In genomic region chr9:14372437-14373318, GRCh38 we compare ENCODE assay signal across 7 cellular contexts. TPM values are rescaled to one million over a fixed set of nuclear protein-coding genes. Genes with fewer than 3 reads are reported as not detected.
DNase-seq lines count a peak whose midpoint lies in the region; ATAC-seq and TF ChIP-seq lines count a peak whose summit lies in the region.

No MANE protein-coding gene starts in this region.

- H3K36me3 ChIP-seq in iPS-20b (ENCODE audit: insufficient read depth, low read depth, low read length), result no peaks in the 10 kb centered on the region
- H3K36me3 ChIP-seq in thoracic aorta, result no peaks in the 10 kb centered on the region

- H3K27ac Mint-ChIP-seq in activated T-helper 17 cell treated with anti-CD3 and anti-CD28 coated beads, Interleukin-2, amount 50 U/mL, for 72 hours, result no peak overlapping the region
- no peak overlapping the region for H3K27ac Mint-ChIP-seq in CD4-positive, alpha-beta T cell

- CTCF ChIA-PET in CD4-positive, alpha-beta T cell (lab: Charles Lee), result no interaction called here

- POLR2A ChIA-PET in CD4-positive, alpha-beta T cell (lab: Charles Lee), result no interaction called here

- no peak overlapping the region for H3K9ac ChIP-seq in iPS-20b (ENCODE audit: low read depth, low read length)

- H3K27ac ChIP-seq in iPS-20b (ENCODE audit: low read length) (no peak overlapping the region), thoracic aorta (no peak overlapping the region)
- no peak overlapping the region for H3K27ac ChIP-seq in CD4-positive, alpha-beta T cell (ENCODE audit: low read depth, low read length)

- intact Hi-C loops in CD4-positive, alpha-beta T cell (cut with DNase I, micrococcal nuclease), result no loop called here

- peaks cover 17% of the 10 kb centered on the region; the same call in 1 of the 2 replicates for H3K4me1 ChIP-seq in iPS-20b (ENCODE audit: insufficient read depth, low read length)
- peaks cover 13 to 25% of the 10 kb centered on the region in 2 donors for H3K4me1 ChIP-seq in thoracic aorta (ENCODE audit: control insufficient read depth in 1 of 2, low read depth in 2 of 2)

- peaks cover 20% of the 10 kb centered on the region for H3K27me3 Mint-ChIP-seq in activated T-helper 17 cell treated with anti-CD3 and anti-CD28 coated beads, Interleukin-2, amount 50 U/mL, for 72 hours
- H3K27me3 Mint-ChIP-seq in CD4-positive, alpha-beta T cell, result peaks cover 18% of the 10 kb centered on the region

- ATAC-seq in thoracic aorta (ENCODE audit: insufficient number of reproducible peaks, low FRiP score, low read depth), result no peak
- ATAC-seq in activated T-helper 17 cell treated with anti-CD3 and anti-CD28 coated beads, Interleukin-2, amount 50 U/mL, for 72 hours (replicated peaks), result no peak
- ATAC-seq in CD4-positive, alpha-beta T cell (ENCODE audit: poor library complexity), result no peak

- no peaks in the 10 kb centered on the region for H3K4me1 Mint-ChIP-seq in activated T-helper 17 cell treated with anti-CD3 and anti-CD28 coated beads, Interleukin-2, amount 50 U/mL, for 72 hours
- H3K4me1 Mint-ChIP-seq in CD4-positive, alpha-beta T cell (ENCODE audit: low read depth), result no peaks in the 10 kb centered on the region

- peak; percentile 71 for DNase-seq in HT-29 (ENCODE audit: low spot score)
- peak; percentile 56 for DNase-seq in amniotic stem cell (lab: John Stamatoyannopoulos, UW)
- peak; percentile 30 for DNase-seq in thoracic aorta (ENCODE audit: low spot score)
- DNase-seq in CD4-positive, alpha-beta T cell, result no peak
- DNase-seq in activated naive CD4-positive, alpha-beta T cell treated with anti-CD3 and anti-CD28 coated beads, Interleukin-2, amount 50 U/mL, for 16 hours, result no peak

- H3K36me3 Mint-ChIP-seq in activated T-helper 17 cell treated with anti-CD3 and anti-CD28 coated beads, Interleukin-2, amount 50 U/mL, for 72 hours (ENCODE audit: low read depth), result no peaks in the 10 kb centered on the region
- H3K36me3 Mint-ChIP-seq in CD4-positive, alpha-beta T cell (ENCODE audit: low read depth), result no peaks in the 10 kb centered on the region

- H3K4me3 Mint-ChIP-seq in activated T-helper 17 cell treated with anti-CD3 and anti-CD28 coated beads, Interleukin-2, amount 50 U/mL, for 72 hours, result no peak overlapping the region
- H3K4me3 Mint-ChIP-seq in CD4-positive, alpha-beta T cell, result no peak overlapping the region

- no peak for TF ChIP-seq CTCF in thoracic aorta (IDR thresholded peaks at IDR 0.05)
- TF ChIP-seq CTCF in CD4-positive, alpha-beta T cell (IDR thresholded peaks at IDR 0.05), result no peak

- H3K9me3 ChIP-seq in iPS-20b (ENCODE audit: insufficient read depth, low read depth, low read length) (peaks cover 7% of the 10 kb centered on the region; the same call in 1 of the 2 replicates), thoracic aorta (no peaks in the 10 kb centered on the region)
- H3K9me3 ChIP-seq in CD4-positive, alpha-beta T cell (ENCODE audit: control insufficient read depth, low read length), result no peaks in the 10 kb centered on the region

- H3K9me3 Mint-ChIP-seq in activated T-helper 17 cell treated with anti-CD3 and anti-CD28 coated beads, Interleukin-2, amount 50 U/mL, for 72 hours, result no peaks in the 10 kb centered on the region
- peaks cover 6% of the 10 kb centered on the region for H3K9me3 Mint-ChIP-seq in CD4-positive, alpha-beta T cell

- H3K4me3 ChIP-seq in iPS-20b (ENCODE audit: low read length), result 0 out of 2 replicates have a peak overlapping the region, but pooled peaks have one; percentile 0
- H3K4me3 ChIP-seq in thoracic aorta, result no peak overlapping the region

- H3K27me3 ChIP-seq in iPS-20b (ENCODE audit: insufficient read depth, low read length) (no peaks in the 10 kb centered on the region), thoracic aorta (replicated peaks; ENCODE audit: insufficient read depth) (no peaks in the 10 kb centered on the region)
- H3K27me3 ChIP-seq in CD4-positive, alpha-beta T cell (ENCODE audit: control insufficient read depth, insufficient read depth, low read length), result peaks cover 5% of the 10 kb centered on the region

RNA-seq across cellular contexts. Expression of gene NFIB, which starts 58.7 kb away (rescaled TPM):
- total RNA-seq in HT-29 (2014; rRNA removed; shearing (Covaris generic)), result 13.6 and 29.5 TPM in 2 replicates
- total RNA-seq in thoracic aorta, result 100 to 1,000 TPM in 1 of 2 donors, 10 to 100 TPM in 1; 54.8 to 114 TPM
- under 1 TPM in 1 of 2 donors, not detected in 1; 0.15 TPM for total RNA-seq in activated T-helper 17 cell treated with anti-CD3 and anti-CD28 coated beads, Interleukin-2, amount 50 U/mL, for 72 hours
- not detected for total RNA-seq in CD4-positive, alpha-beta T cell

Comparison
In these comparisons a context has a peak if more than half of its experiments do, and no peak if none do; other contexts are left out.
1. DNase-seq: peak in HT-29 (single experiment), amniotic stem cell (single experiment) and thoracic aorta (single experiment); none in CD4-positive, alpha-beta T cell (0 of 10) and activated naive CD4-positive, alpha-beta T cell treated with anti-CD3 and anti-CD28 coated beads, Interleukin-2, amount 50 U/mL, for 16 hours (single experiment).
2. RNA of gene NFIB, which starts 58.7 kb away (total RNA-seq): 54.8 to 114 TPM in thoracic aorta and 13.6 to 29.5 TPM in HT-29; 0.15 TPM in activated T-helper 17 cell treated with anti-CD3 and anti-CD28 coated beads, Interleukin-2, amount 50 U/mL, for 72 hours and not detected in CD4-positive, alpha-beta T cell; every median in the first group is over 10 times any median in the second.